ENCODE assay signal across 8 cellular contexts in genomic region chr7:100544949-100545635, GRCh38. TPM values are rescaled to one million over a fixed set of nuclear protein-coding genes. Genes with fewer than 3 reads are reported as not detected.
DNase-seq lines count a peak whose midpoint lies in the region; ATAC-seq and TF ChIP-seq lines count a peak whose summit lies in the region.

No MANE protein-coding gene starts in this region.

- no peaks in the 10 kb centered on the region for H3K9me3 ChIP-seq in Peyer's patch

- peaks cover 5 to 83% (median 31%) of the 10 kb centered on the region in 4 donors for H3K4me1 ChIP-seq in Peyer's patch

- peak; percentile 63 for ATAC-seq in sciatic nerve

- no peak overlapping the region for H3K4me3 ChIP-seq in Peyer's patch

- peak overlapping the region; percentile 75 to 91 (median 81) for H3K27ac ChIP-seq in Peyer's patch

- H3K36me3 Mint-ChIP-seq in activated T-cell treated with anti-CD3 and anti-CD28 coated beads, Interleukin-2, amount 50 U/mL, for 24 hours (ENCODE audit: low read depth): peaks cover 73% of the 10 kb centered on the region

- H3K4me1 Mint-ChIP-seq in activated T-cell treated with anti-CD3 and anti-CD28 coated beads, Interleukin-2, amount 50 U/mL, for 24 hours (ENCODE audit: low read depth): peaks cover 96% of the 10 kb centered on the region

- peak overlapping the region; percentile 95 for H3K4me3 Mint-ChIP-seq in activated T-cell treated with anti-CD3 and anti-CD28 coated beads, Interleukin-2, amount 50 U/mL, for 24 hours

- H3K36me3 ChIP-seq in Peyer's patch: peaks cover 0 to 18% (median 0%) of the 10 kb centered on the region in 3 donors

- no peak for TF ChIP-seq POLR2A in Peyer's patch (IDR thresholded peaks at IDR 0.05)

- no peaks in the 10 kb centered on the region for H3K27me3 ChIP-seq in Peyer's patch

- peak overlapping the region; percentile 100 for H3K27ac Mint-ChIP-seq in activated T-cell treated with anti-CD3 and anti-CD28 coated beads, Interleukin-2, amount 50 U/mL, for 24 hours

- no peak for DNase-seq in activated T-cell treated with anti-CD3 and anti-CD28 coated beads, Interleukin-2, amount 50 U/mL, for 24 hours
- DNase-seq in activated T-cell treated with anti-CD3 and anti-CD28 coated beads, Interleukin-2, amount 50 U/mL, for 1 hour: no peak
- DNase-seq in Peyer's patch (no peak), fibroblast of gingiva (ENCODE audit: low read depth) (peak; percentile 47), sciatic nerve (ENCODE audit: low spot score) (no peak), GM13977 (ENCODE audit: low spot score) (no peak)
- DNase-seq in activated effector memory CD4-positive, alpha-beta T cell treated with Interleukin-2 at 50 U/mL for 16 hours: no peak
- no peak for DNase-seq in stimulated activated naive CD4-positive, alpha-beta T cell treated with Interleukin-2 at 50 U/mL for 16 hours (lab: John Stamatoyannopoulos, UW)

- no peak for TF ChIP-seq CTCF in Peyer's patch (IDR thresholded peaks at IDR 0.05)
- no peak for TF ChIP-seq CTCF in GM13977 (IDR thresholded peaks at IDR 0.05; ENCODE audit: extremely low read depth, insufficient read depth, missing control alignments)

- no peaks in the 10 kb centered on the region for H3K9me3 Mint-ChIP-seq in activated T-cell treated with anti-CD3 and anti-CD28 coated beads, Interleukin-2, amount 50 U/mL, for 24 hours

- H3K27me3 Mint-ChIP-seq in activated T-cell treated with anti-CD3 and anti-CD28 coated beads, Interleukin-2, amount 50 U/mL, for 24 hours: no peaks in the 10 kb centered on the region

- intact Hi-C loops in sciatic nerve (cut with DNase I): no loop called here

- in situ Hi-C loops in GM13977 (cut with MboI; ENCODE audit: low pct_unique_long_range_greater_than_20kb, low sequenced_read_pairs, unreplicated experiment): no loop called here

RNA-seq across cellular contexts. Expression of gene AGFG2, which starts 6.1 kb away (rescaled TPM):
- total RNA-seq in Peyer's patch (10 to 100 TPM; 38.4 to 63.6 (median 49.9) TPM), sciatic nerve (30.6 TPM)

RNA-seq across cellular contexts. Expression of gene SAP25, which starts 28.6 kb away (rescaled TPM):
- 10 to 100 TPM in 3 of 4 donors, 1 to 10 TPM in 1; 2.5 to 18.2 (median 13.4) TPM for total RNA-seq in Peyer's patch
- 13.6 TPM for total RNA-seq in sciatic nerve

RNA-seq across cellular contexts. Expression of gene LRCH4, which starts 40.8 kb away (rescaled TPM):
- total RNA-seq in Peyer's patch (100 to 1,000 TPM in 3 of 4 donors, 10 to 100 TPM in 1; 76.7 to 232 (median 156) TPM), sciatic nerve (75.7 TPM)

RNA-seq across cellular contexts. Expression of gene FBXO24, which starts 41.0 kb away (rescaled TPM):
- total RNA-seq in Peyer's patch (1 to 10 TPM in 2 of 4 donors, not detected in 2; 1.1 to 2.8 TPM), sciatic nerve (1.2 TPM)

RNA-seq across cellular contexts. Expression of gene PCOLCE, which starts 57.1 kb away (rescaled TPM):
- 10 to 100 TPM in 2 of 4 donors, 1 to 10 TPM in 2; 1.8 to 53.6 (median 9.8) TPM for total RNA-seq in Peyer's patch
- 138 TPM for total RNA-seq in sciatic nerve
